In the genomic region with DNA sequence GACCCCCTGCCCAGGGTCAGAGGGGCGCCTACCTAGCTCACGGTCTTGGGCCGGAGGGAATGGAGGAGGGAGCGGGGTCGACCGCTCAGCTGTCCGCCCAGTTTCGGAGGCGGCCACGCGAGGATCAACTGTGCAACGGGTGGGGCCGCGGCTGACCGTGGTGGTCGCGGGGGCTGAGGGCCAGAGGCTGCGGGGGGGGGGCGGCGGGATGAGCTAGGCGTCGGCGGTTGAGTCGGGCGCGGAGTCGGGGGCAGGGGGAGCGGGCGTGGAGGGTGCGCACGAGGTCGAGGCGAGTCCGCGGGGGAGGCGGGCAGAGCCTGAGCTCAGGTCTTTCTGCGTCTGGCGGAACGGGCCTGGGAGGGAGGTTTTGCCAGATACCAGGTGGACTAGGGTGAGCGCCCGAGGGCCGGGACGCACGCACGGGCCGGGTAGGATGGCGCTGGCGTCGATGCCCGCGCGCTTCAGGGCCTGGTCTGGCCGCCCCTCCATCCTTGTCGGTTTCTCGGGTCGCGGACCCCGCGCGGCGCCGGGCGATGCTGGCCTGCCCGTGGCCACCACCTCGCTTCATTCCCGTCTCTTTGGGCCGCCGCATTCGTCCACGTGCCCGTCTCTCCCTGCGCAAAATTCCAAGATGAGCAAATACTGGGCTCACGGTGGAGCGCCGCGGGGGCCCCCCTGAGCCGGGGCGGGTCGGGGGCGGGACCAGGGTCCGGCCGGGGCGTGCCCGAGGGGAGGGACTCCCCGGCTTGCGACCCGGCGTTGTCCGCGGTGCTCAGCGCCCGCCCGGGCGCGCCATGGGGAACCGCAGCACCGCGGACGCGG, we compare ENCODE assay signal across 11 cellular contexts. TPM values are rescaled to one million over a fixed set of nuclear protein-coding genes. Genes with fewer than 3 reads are reported as not detected.
DNase-seq lines count a peak whose midpoint lies in the region; ATAC-seq, FAIRE-seq and TF ChIP-seq lines count a peak whose summit lies in the region.
"Had no signal": no experiment of that assay in that cellular context is flagged by ENCODE, and none has a peak within 500 bp of the region (broad histone marks: within the 10 kb centered on the region; RNA-seq: fewer than 3 reads in every experiment).

A gene (plus strand): TSS at position 759 of the 822 bp plus-strand sequence. CDS start 36 bp downstream, at position 795.

- peaks cover 0 to 3% of the 10 kb centered on the region in 2 donors for H3K36me3 Mint-ChIP-seq in activated T-cell treated with anti-CD3 and anti-CD28 coated beads, Interleukin-2, amount 50 U/mL, for 72 hours (ENCODE audit: insufficient read depth in 2 of 2)
- no peaks in the 10 kb centered on the region for H3K36me3 Mint-ChIP-seq in type B pancreatic cell

- peaks cover 4% of the 10 kb centered on the region for H3K36me3 ChIP-seq in lower lobe of right lung

- no peaks in the 10 kb centered on the region for H3K9me3 ChIP-seq in lower lobe of right lung

- no peak for DNase-seq in activated T-cell treated with anti-CD3 and anti-CD28 coated beads, Interleukin-2, amount 50 U/mL, for 72 hours
- no peak for DNase-seq in activated T-cell treated with anti-CD3 and anti-CD28 coated beads for 4 hours
- peak; percentile 72 for DNase-seq in ecto neural progenitor cell (ENCODE audit: low spot score)
- no peak for DNase-seq in lower lobe of right lung
- DNase-seq in type B pancreatic cell (ENCODE audit: extremely low spot score, unreplicated experiment): no peak
- DNase-seq in NK-92 (lab: John Stamatoyannopoulos, UW; ENCODE audit: unreplicated experiment): no peak
- DNase-seq in NCI-H187 (lab: John Stamatoyannopoulos, UW): no peak
- no peak for DNase-seq in HTR-8/SVneo (ENCODE audit: insufficient read length, low spot score)
- DNase-seq: activated T-cell treated with anti-CD3 and anti-CD28 coated beads, Interleukin-2, amount 50 U/mL, for 4 hours; OCI-M1 had no signal

- peak within 1 kb of the TSS; percentile 81 for H3K27ac Mint-ChIP-seq in activated T-cell treated with anti-CD3 and anti-CD28 coated beads, Interleukin-2, amount 50 U/mL, for 72 hours
- H3K27ac Mint-ChIP-seq in type B pancreatic cell: no peak within 1 kb of the TSS

- no peaks in the 10 kb centered on the region for H3K9me3 Mint-ChIP-seq in activated T-cell treated with anti-CD3 and anti-CD28 coated beads, Interleukin-2, amount 50 U/mL, for 72 hours
- H3K9me3 Mint-ChIP-seq in type B pancreatic cell: no peaks in the 10 kb centered on the region
- H3K9me3 Mint-ChIP-seq: activated T-cell treated with anti-CD3 and anti-CD28 coated beads, Interleukin-2, amount 50 U/mL, for 4 hours had no signal

- peaks cover 15% of the 10 kb centered on the region for H3K27me3 Mint-ChIP-seq in activated T-cell treated with anti-CD3 and anti-CD28 coated beads, Interleukin-2, amount 50 U/mL, for 72 hours (ENCODE audit: low read depth)
- H3K27me3 Mint-ChIP-seq in type B pancreatic cell: peaks cover 51% of the 10 kb centered on the region

- ATAC-seq in activated T-cell treated with anti-CD3 and anti-CD28 coated beads, Interleukin-2, amount 50 U/mL, for 72 hours (replicated peaks in 1 of 2): peak; percentile 15 to 22
- peak; percentile 66 to 68 for ATAC-seq in lower lobe of right lung

- H3K27me3 ChIP-seq in lower lobe of right lung (ENCODE audit: low read depth): peaks cover 32% of the 10 kb centered on the region

- intact Hi-C loops in lower lobe of right lung (cut with DNase I): no loop called here

- peaks cover 16% of the 10 kb centered on the region for H3K4me1 ChIP-seq in lower lobe of right lung

- H3K4me3 ChIP-seq in lower lobe of right lung: peak within 1 kb of the TSS; percentile 22

- H3K4me1 Mint-ChIP-seq in activated T-cell treated with anti-CD3 and anti-CD28 coated beads, Interleukin-2, amount 50 U/mL, for 72 hours (ENCODE audit: low read depth): peaks cover 13% of the 10 kb centered on the region
- no peaks in the 10 kb centered on the region for H3K4me1 Mint-ChIP-seq in type B pancreatic cell (ENCODE audit: unreplicated experiment)

- no peak within 1 kb of the TSS for H3K27ac ChIP-seq in lower lobe of right lung
- H3K27ac ChIP-seq: C4-2B had no signal

- H3K4me3 Mint-ChIP-seq in activated T-cell treated with anti-CD3 and anti-CD28 coated beads, Interleukin-2, amount 50 U/mL, for 72 hours: peak within 1 kb of the TSS; percentile 31 to 71
- H3K4me3 Mint-ChIP-seq in type B pancreatic cell: peak within 1 kb of the TSS; percentile 74

- TF ChIP-seq CTCF in lower lobe of right lung (IDR thresholded peaks at IDR 0.05): no peak
- no peak for TF ChIP-seq CTCF in type B pancreatic cell (conservative IDR thresholded peaks at IDR 0.05)

- no peak for FAIRE-seq in HTR-8/SVneo (lab: Jason Lieb, UNC)

RNA-seq across cellular contexts. Expression of the gene that starts here (rescaled TPM):
- total RNA-seq in activated T-cell treated with anti-CD3 and anti-CD28 coated beads, Interleukin-2, amount 50 U/mL, for 72 hours: 1 to 10 TPM; 1.7 to 2.0 TPM
- total RNA-seq in lower lobe of right lung (1.3 TPM), type B pancreatic cell (ENCODE audit: low replicate concordance) (0.59 and 1.2 TPM in 2 replicates)
